Comparison of ENCODE assay signal across 1 cellular context in genomic region chr16:89490386-89491237, GRCh38.
TF ChIP-seq lines count a peak whose summit lies in the region.

Gene ANKRD11 (minus strand): TSS chr16:89490561. CDS start chr16:89317019, 173,542 bp downstream.

TF ChIP-seq in K562, 482 proteins besides CTCF, POLR2A, EP300 and RAD21 (continued from another document and continues in another):
- TF ChIP-seq ATF2 (CRISPR knock-in tag; IDR thresholded peaks at IDR 0.05) (no peak), MYC (IDR thresholded peaks at IDR 0.05; ENCODE audit: low read depth, low read length) (peak; percentile 50), MYC (CRISPR knock-in tag; IDR thresholded peaks at IDR 0.05; ENCODE audit: borderline replicate concordance, low read depth) (no peak), POLR2B (IDR thresholded peaks at IDR 0.05; ENCODE audit: low read depth, partially characterized antibody) (peak; percentile 47), GMEB1 (CRISPR knock-in tag; IDR thresholded peaks at IDR 0.05) (peak; percentile 99), THRA (IDR thresholded peaks at IDR 0.05) (no peak), ZNF444 (CRISPR knock-in tag; IDR thresholded peaks at IDR 0.05) (no peak), NEUROD1 (IDR thresholded peaks at IDR 0.05; ENCODE audit: borderline replicate concordance, low read depth, low read length, partially characterized antibody) (peak; percentile 94), ETS1 (conservative IDR thresholded peaks at IDR 0.05; ENCODE audit: control insufficient read depth, low read depth, low read length) (0 out of 2 replicates have a peak, but pooled peaks have one; percentile 25), RBM25 (IDR thresholded peaks at IDR 0.05; ENCODE audit: low read depth, low read length, severe bottlenecking) (peak; percentile 99), HMGN3 (IDR thresholded peaks at IDR 0.05; ENCODE audit: borderline replicate concordance, extremely low read depth, insufficient read length, low read depth, low read length) (peak; percentile 22), ZBTB43 (CRISPR knock-in tag; IDR thresholded peaks at IDR 0.05) (no peak), NR1H2 (CRISPR knock-in tag; IDR thresholded peaks at IDR 0.05) (no peak), ZFX (CRISPR knock-in tag; IDR thresholded peaks at IDR 0.05) (peak; percentile 69), C11orf30 (IDR thresholded peaks at IDR 0.05; ENCODE audit: low read depth) (peak; percentile 95), XRCC4 (IDR thresholded peaks at IDR 0.05; ENCODE audit: extremely low read depth, insufficient read depth, insufficient read length) (no peak), NONO (IDR thresholded peaks at IDR 0.05; ENCODE audit: low read depth in 2 of 2, low read length in 1 of 2) (peak; percentile 52 to 89; a peak in 3 of 4 replicates), EP400 (IDR thresholded peaks at IDR 0.05) (peak; percentile 36; the same call in 1 of the 2 replicates), SMARCE1 (IDR thresholded peaks at IDR 0.05) (no peak), POLR2AphosphoS2 (IDR thresholded peaks at IDR 0.05; ENCODE audit: low read length) (no peak), RB1 (IDR thresholded peaks at IDR 0.05; ENCODE audit: low read depth) (peak; percentile 93), ZNF318 (IDR thresholded peaks at IDR 0.05; ENCODE audit: borderline replicate concordance in 1 of 2, low read depth in 1 of 2) (no peak), YY1 (IDR thresholded peaks at IDR 0.05; ENCODE audit: borderline replicate concordance in 1 of 3, control insufficient read depth in 1 of 3, extremely low read depth in 1 of 3, insufficient read depth in 3 of 3, insufficient read length in 1 of 3, insufficient replicate concordance in 2 of 3, low read depth in 1 of 3, low read length in 2 of 3) (peak in 2 of 3 experiments; percentile 74 to 81), MLLT1 (IDR thresholded peaks at IDR 0.05) (peak in 1 of 2 experiments; percentile 96; a peak in 3 of 4 replicates), CREB1 (IDR thresholded peaks at IDR 0.05) (peak; percentile 97), CREB1 (CRISPR knock-in tag; IDR thresholded peaks at IDR 0.05) (peak; percentile 98), CREM (IDR thresholded peaks at IDR 0.05; ENCODE audit: low read depth) (peak; percentile 98), TGIF2 (CRISPR knock-in tag; IDR thresholded peaks at IDR 0.05) (no peak), TCF15 (CRISPR knock-in tag; IDR thresholded peaks at IDR 0.05) (no peak), ZBED1 (IDR thresholded peaks at IDR 0.05) (no peak), JUN (IDR thresholded peaks at IDR 0.05; ENCODE audit: borderline replicate concordance, low read depth, low read length) (0 out of 2 replicates have a peak, but pooled peaks have one; percentile 22), JUN (CRISPR knock-in tag; IDR thresholded peaks at IDR 0.05; ENCODE audit: borderline replicate concordance) (no peak), NR2F6 (CRISPR knock-in tag; IDR thresholded peaks at IDR 0.05) (no peak), TAF7 (tag; IDR thresholded peaks at IDR 0.05) (no peak), PML (IDR thresholded peaks at IDR 0.05; ENCODE audit: low read length) (no peak), SIX5 (IDR thresholded peaks at IDR 0.05; ENCODE audit: borderline replicate concordance in 1 of 2, insufficient read depth in 1 of 2, low read depth in 1 of 2, low read length in 2 of 2) (no peak), ZNF263 (CRISPR knock-in tag; IDR thresholded peaks at IDR 0.05; ENCODE audit: borderline replicate concordance) (peak; percentile 65; the same call in 1 of the 2 replicates), ASH1L (IDR thresholded peaks at IDR 0.05; ENCODE audit: borderline replicate concordance, low read depth, partially characterized antibody) (peak; percentile 97), ZNF384 (IDR thresholded peaks at IDR 0.05; ENCODE audit: low read depth, low read length) (no peak), NFYB (IDR thresholded peaks at IDR 0.05; ENCODE audit: extremely low read depth, insufficient read length) (peak; percentile 81), SNAPC5 (CRISPR knock-in tag; IDR thresholded peaks at IDR 0.05) (no peak), JUND (IDR thresholded peaks at IDR 0.05; ENCODE audit: borderline replicate concordance, low read depth, low read length) (peak; percentile 35; the same call in 1 of the 2 replicates), JUND (tag; IDR thresholded peaks at IDR 0.05; ENCODE audit: borderline replicate concordance, low read depth, low read length) (peak; percentile 21; the same call in 1 of the 3 replicates), ZFP1 (CRISPR knock-in tag; IDR thresholded peaks at IDR 0.05) (no peak), MBD1 (CRISPR knock-in tag; IDR thresholded peaks at IDR 0.05) (no peak)
